Comparison of ENCODE assay signal across 1 cellular context in the genomic region with DNA sequence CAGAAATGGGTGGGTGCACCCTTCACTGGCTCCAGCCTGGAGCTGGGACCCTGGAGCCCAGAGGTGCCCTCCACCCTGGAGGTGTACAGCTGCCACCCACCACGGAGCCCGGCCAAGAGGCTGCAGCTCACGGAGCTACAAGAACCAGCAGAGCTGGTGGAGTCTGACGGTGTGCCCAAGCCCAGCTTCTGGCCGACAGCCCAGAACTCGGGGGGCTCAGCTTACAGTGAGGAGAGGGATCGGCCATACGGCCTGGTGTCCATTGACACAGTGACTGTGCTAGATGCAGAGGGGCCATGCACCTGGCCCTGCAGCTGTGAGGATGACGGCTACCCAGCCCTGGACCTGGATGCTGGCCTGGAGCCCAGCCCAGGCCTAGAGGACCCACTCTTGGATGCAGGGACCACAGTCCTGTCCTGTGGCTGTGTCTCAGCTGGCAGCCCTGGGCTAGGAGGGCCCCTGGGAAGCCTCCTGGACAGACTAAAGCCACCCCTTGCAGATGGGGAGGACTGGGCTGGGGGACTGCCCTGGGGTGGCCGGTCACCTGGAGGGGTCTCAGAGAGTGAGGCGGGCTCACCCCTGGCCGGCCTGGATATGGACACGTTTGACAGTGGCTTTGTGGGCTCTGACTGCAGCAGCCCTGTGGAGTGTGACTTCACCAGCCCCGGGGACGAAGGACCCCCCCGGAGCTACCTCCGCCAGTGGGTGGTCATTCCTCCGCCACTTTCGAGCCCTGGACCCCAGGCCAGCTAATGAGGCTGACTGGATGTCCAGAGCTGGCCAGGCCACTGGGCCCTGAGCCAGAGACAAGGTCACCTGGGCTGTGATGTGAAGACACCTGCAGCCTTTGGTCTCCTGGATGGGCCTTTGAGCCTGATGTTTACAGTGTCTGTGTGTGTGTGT.
TF ChIP-seq lines count a peak whose summit lies in the region.

No MANE protein-coding gene starts in this region.

TF ChIP-seq in GM12878, 131 proteins besides CTCF, POLR2A, EP300 and RAD21:
- TF ChIP-seq, protein P1, sequence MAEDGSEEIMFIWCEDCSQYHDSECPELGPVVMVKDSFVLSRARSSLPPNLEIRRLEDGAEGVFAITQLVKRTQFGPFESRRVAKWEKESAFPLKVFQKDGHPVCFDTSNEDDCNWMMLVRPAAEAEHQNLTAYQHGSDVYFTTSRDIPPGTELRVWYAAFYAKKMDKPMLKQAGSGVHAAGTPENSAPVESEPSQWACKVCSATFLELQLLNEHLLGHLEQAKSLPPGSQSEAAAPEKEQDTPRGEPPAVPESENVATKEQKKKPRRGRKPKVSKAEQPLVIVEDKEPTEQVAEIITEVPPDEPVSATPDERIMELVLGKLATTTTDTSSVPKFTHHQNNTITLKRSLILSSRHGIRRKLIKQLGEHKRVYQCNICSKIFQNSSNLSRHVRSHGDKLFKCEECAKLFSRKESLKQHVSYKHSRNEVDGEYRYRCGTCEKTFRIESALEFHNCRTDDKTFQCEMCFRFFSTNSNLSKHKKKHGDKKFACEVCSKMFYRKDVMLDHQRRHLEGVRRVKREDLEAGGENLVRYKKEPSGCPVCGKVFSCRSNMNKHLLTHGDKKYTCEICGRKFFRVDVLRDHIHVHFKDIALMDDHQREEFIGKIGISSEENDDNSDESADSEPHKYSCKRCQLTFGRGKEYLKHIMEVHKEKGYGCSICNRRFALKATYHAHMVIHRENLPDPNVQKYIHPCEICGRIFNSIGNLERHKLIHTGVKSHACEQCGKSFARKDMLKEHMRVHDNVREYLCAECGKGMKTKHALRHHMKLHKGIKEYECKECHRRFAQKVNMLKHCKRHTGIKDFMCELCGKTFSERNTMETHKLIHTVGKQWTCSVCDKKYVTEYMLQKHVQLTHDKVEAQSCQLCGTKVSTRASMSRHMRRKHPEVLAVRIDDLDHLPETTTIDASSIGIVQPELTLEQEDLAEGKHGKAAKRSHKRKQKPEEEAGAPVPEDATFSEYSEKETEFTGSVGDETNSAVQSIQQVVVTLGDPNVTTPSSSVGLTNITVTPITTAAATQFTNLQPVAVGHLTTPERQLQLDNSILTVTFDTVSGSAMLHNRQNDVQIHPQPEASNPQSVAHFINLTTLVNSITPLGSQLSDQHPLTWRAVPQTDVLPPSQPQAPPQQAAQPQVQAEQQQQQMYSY (CRISPR knock-in tag; IDR thresholded peaks at IDR 0.05): no peak
- TF ChIP-seq CBFB (IDR thresholded peaks at IDR 0.05; ENCODE audit: low read depth): 0 out of 2 replicates have a peak, but pooled peaks have one; percentile 22
- TF ChIP-seq, protein P2, sequence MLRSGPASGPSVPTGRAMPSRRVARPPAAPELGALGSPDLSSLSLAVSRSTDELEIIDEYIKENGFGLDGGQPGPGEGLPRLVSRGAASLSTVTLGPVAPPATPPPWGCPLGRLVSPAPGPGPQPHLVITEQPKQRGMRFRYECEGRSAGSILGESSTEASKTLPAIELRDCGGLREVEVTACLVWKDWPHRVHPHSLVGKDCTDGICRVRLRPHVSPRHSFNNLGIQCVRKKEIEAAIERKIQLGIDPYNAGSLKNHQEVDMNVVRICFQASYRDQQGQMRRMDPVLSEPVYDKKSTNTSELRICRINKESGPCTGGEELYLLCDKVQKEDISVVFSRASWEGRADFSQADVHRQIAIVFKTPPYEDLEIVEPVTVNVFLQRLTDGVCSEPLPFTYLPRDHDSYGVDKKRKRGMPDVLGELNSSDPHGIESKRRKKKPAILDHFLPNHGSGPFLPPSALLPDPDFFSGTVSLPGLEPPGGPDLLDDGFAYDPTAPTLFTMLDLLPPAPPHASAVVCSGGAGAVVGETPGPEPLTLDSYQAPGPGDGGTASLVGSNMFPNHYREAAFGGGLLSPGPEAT (IDR thresholded peaks at IDR 0.05; ENCODE audit: low read depth): no peak
- TF ChIP-seq ZNF24 (IDR thresholded peaks at IDR 0.05): no peak
- no peak for TF ChIP-seq GABPA (IDR thresholded peaks at IDR 0.05; ENCODE audit: low read depth)
- no peak for TF ChIP-seq KDM1A (IDR thresholded peaks at IDR 0.05; ENCODE audit: borderline replicate concordance)
- no peak for TF ChIP-seq BCL11A (IDR thresholded peaks at IDR 0.05; ENCODE audit: low read depth, low read length)
TF ChIP-seq in GM12878: peak in this region for 1.
